ENCODE assay signal across 1 cellular context in genomic region chr11:86785576-86785975, GRCh38.
TF ChIP-seq lines count a peak whose summit lies in the region.

No MANE protein-coding gene starts in this region.

TF ChIP-seq in GM23338, 12 proteins besides CTCF, POLR2A, EP300 and RAD21 (continued from another document):
- TF ChIP-seq, protein P1, sequence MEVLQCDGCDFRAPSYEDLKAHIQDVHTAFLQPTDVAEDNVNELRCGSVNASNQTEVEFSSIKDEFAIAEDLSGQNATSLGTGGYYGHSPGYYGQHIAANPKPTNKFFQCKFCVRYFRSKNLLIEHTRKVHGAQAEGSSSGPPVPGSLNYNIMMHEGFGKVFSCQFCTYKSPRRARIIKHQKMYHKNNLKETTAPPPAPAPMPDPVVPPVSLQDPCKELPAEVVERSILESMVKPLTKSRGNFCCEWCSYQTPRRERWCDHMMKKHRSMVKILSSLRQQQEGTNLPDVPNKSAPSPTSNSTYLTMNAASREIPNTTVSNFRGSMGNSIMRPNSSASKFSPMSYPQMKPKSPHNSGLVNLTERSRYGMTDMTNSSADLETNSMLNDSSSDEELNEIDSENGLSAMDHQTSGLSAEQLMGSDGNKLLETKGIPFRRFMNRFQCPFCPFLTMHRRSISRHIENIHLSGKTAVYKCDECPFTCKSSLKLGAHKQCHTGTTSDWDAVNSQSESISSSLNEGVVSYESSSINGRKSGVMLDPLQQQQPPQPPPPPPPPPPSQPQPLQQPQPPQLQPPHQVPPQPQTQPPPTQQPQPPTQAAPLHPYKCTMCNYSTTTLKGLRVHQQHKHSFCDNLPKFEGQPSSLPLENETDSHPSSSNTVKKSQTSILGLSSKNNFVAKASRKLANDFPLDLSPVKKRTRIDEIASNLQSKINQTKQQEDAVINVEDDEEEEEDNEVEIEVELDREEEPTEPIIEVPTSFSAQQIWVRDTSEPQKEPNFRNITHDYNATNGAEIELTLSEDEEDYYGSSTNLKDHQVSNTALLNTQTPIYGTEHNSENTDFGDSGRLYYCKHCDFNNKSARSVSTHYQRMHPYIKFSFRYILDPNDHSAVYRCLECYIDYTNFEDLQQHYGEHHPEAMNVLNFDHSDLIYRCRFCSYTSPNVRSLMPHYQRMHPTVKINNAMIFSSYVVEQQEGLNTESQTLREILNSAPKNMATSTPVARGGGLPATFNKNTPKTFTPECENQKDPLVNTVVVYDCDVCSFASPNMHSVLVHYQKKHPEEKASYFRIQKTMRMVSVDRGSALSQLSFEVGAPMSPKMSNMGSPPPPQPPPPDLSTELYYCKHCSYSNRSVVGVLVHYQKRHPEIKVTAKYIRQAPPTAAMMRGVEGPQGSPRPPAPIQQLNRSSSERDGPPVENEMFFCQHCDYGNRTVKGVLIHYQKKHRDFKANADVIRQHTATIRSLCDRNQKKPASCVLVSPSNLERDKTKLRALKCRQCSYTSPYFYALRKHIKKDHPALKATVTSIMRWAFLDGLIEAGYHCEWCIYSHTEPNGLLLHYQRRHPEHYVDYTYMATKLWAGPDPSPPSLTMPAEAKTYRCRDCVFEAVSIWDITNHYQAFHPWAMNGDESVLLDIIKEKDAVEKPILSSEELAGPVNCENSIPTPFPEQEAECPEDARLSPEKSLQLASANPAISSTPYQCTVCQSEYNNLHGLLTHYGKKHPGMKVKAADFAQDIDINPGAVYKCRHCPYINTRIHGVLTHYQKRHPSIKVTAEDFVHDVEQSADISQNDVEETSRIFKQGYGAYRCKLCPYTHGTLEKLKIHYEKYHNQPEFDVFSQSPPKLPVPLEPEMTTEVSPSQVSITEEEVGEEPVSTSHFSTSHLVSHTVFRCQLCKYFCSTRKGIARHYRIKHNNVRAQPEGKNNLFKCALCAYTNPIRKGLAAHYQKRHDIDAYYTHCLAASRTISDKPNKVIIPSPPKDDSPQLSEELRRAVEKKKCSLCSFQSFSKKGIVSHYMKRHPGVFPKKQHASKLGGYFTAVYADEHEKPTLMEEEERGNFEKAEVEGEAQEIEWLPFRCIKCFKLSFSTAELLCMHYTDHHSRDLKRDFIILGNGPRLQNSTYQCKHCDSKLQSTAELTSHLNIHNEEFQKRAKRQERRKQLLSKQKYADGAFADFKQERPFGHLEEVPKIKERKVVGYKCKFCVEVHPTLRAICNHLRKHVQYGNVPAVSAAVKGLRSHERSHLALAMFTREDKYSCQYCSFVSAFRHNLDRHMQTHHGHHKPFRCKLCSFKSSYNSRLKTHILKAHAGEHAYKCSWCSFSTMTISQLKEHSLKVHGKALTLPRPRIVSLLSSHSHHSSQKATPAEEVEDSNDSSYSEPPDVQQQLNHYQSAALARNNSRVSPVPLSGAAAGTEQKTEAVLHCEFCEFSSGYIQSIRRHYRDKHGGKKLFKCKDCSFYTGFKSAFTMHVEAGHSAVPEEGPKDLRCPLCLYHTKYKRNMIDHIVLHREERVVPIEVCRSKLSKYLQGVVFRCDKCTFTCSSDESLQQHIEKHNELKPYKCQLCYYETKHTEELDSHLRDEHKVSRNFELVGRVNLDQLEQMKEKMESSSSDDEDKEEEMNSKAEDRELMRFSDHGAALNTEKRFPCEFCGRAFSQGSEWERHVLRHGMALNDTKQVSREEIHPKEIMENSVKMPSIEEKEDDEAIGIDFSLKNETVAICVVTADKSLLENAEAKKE (CRISPR knock-in tag; IDR thresholded peaks at IDR 0.05), result no peak
- TF ChIP-seq EZH2 (IDR thresholded peaks at IDR 0.05; ENCODE audit: low read depth, unreplicated experiment), result no peak
- TF ChIP-seq, protein P2, sequence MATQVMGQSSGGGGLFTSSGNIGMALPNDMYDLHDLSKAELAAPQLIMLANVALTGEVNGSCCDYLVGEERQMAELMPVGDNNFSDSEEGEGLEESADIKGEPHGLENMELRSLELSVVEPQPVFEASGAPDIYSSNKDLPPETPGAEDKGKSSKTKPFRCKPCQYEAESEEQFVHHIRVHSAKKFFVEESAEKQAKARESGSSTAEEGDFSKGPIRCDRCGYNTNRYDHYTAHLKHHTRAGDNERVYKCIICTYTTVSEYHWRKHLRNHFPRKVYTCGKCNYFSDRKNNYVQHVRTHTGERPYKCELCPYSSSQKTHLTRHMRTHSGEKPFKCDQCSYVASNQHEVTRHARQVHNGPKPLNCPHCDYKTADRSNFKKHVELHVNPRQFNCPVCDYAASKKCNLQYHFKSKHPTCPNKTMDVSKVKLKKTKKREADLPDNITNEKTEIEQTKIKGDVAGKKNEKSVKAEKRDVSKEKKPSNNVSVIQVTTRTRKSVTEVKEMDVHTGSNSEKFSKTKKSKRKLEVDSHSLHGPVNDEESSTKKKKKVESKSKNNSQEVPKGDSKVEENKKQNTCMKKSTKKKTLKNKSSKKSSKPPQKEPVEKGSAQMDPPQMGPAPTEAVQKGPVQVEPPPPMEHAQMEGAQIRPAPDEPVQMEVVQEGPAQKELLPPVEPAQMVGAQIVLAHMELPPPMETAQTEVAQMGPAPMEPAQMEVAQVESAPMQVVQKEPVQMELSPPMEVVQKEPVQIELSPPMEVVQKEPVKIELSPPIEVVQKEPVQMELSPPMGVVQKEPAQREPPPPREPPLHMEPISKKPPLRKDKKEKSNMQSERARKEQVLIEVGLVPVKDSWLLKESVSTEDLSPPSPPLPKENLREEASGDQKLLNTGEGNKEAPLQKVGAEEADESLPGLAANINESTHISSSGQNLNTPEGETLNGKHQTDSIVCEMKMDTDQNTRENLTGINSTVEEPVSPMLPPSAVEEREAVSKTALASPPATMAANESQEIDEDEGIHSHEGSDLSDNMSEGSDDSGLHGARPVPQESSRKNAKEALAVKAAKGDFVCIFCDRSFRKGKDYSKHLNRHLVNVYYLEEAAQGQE (IDR thresholded peaks at IDR 0.05; ENCODE audit: unreplicated experiment), result no peak
- TF ChIP-seq, protein P3, sequence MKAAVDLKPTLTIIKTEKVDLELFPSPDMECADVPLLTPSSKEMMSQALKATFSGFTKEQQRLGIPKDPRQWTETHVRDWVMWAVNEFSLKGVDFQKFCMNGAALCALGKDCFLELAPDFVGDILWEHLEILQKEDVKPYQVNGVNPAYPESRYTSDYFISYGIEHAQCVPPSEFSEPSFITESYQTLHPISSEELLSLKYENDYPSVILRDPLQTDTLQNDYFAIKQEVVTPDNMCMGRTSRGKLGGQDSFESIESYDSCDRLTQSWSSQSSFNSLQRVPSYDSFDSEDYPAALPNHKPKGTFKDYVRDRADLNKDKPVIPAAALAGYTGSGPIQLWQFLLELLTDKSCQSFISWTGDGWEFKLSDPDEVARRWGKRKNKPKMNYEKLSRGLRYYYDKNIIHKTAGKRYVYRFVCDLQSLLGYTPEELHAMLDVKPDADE (IDR thresholded peaks at IDR 0.05), result no peak
- no peak for TF ChIP-seq CREB1 (CRISPR knock-in tag; IDR thresholded peaks at IDR 0.05; ENCODE audit: low read depth)
- TF ChIP-seq STAT1 (IDR thresholded peaks at IDR 0.05; ENCODE audit: unreplicated experiment), result no peak
- no peak for TF ChIP-seq ZNF114 (CRISPR knock-in tag; IDR thresholded peaks at IDR 0.05)
- no peak for TF ChIP-seq POLR2AphosphoS5 (IDR thresholded peaks at IDR 0.05; ENCODE audit: low read depth)
- TF ChIP-seq ZNF331 (CRISPR knock-in tag; IDR thresholded peaks at IDR 0.05; ENCODE audit: low read depth), result no peak
- no peak for TF ChIP-seq EZH2phosphoT487 (IDR thresholded peaks at IDR 0.05; ENCODE audit: unreplicated experiment)
